In the genomic region with DNA sequence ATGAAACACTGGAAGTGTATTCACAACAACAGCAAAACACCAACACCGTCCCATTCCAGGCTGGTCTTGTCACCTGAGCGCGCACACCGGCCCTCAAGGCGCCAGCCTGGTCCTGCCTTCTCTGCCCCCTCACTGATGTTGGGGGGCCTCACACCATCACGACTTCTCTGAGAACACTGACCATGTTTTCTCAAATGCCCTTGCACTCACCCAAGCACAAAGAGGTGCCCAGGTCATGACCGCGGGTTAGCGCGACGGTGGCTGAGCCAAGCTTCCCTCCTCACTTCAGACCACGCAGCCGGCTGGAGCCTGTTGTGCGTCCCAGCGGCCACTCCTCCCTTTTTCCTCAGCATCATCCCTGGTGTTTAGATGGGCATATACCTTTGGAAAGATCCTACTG, we compare ENCODE assay signal across 26 cellular contexts.
"Had no signal": no experiment of that assay in that cellular context is flagged by ENCODE, and none has a peak within 500 bp of the region (broad histone marks: within the 10 kb centered on the region; RNA-seq: fewer than 3 reads in every experiment).

No MANE protein-coding gene starts in this region.

- ATAC-seq: activated T-cell treated with anti-CD3 and anti-CD28 coated beads, Interleukin-2, amount 50 U/mL, for 72 hours; Right ventricle myocardium inferior; T-cell had no signal

- H3K4me2 ChIP-seq: KMS-11 had no signal

- H3K4me1 Mint-ChIP-seq: activated CD4-positive, alpha-beta T cell treated with anti-CD3 and anti-CD28 coated beads, Interleukin-2, amount 10 ng/mL, durations not matched to agents 7 days and 5 days; T-cell had no signal

- H3K4me3 Mint-ChIP-seq: activated CD4-positive, alpha-beta memory T cell treated with anti-CD3 and anti-CD28 coated beads for 36 hours; activated CD4-positive, alpha-beta T cell treated with anti-CD3 and anti-CD28 coated beads, Interleukin-2, amount 10 ng/mL, durations not matched to agents 7 days and 5 days; activated naive CD8-positive, alpha-beta T cell; activated T-cell treated with anti-CD3 and anti-CD28 coated beads, Interleukin-2, amount 50 U/mL, for 72 hours; brain; T-cell had no signal

- H3K27ac Mint-ChIP-seq: activated CD4-positive, alpha-beta memory T cell treated with anti-CD3 and anti-CD28 coated beads for 36 hours; activated CD4-positive, alpha-beta T cell treated with anti-CD3 and anti-CD28 coated beads, Interleukin-2, amount 10 ng/mL, durations not matched to agents 7 days and 5 days; activated naive CD8-positive, alpha-beta T cell; activated T-cell treated with anti-CD3 and anti-CD28 coated beads, Interleukin-2, amount 50 U/mL, for 72 hours; activated T-helper 2 cell treated with anti-CD3 and anti-CD28 coated beads, Interferon-gamma antibody, Interleukin-2, Interleukin-4, amounts not matched to agents 10 μg/mL and 5 μg/mL and 100 μg/mL, durations not matched to agents 14 hours and 24 hours and 36 hours; brain; T-cell had no signal

- H3K9me3 Mint-ChIP-seq: activated CD4-positive, alpha-beta memory T cell treated with anti-CD3 and anti-CD28 coated beads for 36 hours; activated CD4-positive, alpha-beta T cell treated with anti-CD3 and anti-CD28 coated beads, Interleukin-2, amount 10 ng/mL, durations not matched to agents 7 days and 5 days; activated T-cell treated with anti-CD3 and anti-CD28 coated beads, Interleukin-2, amount 50 U/mL, for 72 hours; activated T-helper 2 cell treated with anti-CD3 and anti-CD28 coated beads, Interferon-gamma antibody, Interleukin-2, Interleukin-4, amounts not matched to agents 10 μg/mL and 5 μg/mL and 100 μg/mL, durations not matched to agents 14 hours and 24 hours and 36 hours; T-cell had no signal

- H3K9ac ChIP-seq: KMS-11 had no signal

- H3K27ac ChIP-seq: KMS-11, SK-N-MC, VCaP had no signal

- H3K36me3 Mint-ChIP-seq: activated CD4-positive, alpha-beta memory T cell treated with anti-CD3 and anti-CD28 coated beads for 36 hours; activated naive CD8-positive, alpha-beta T cell; brain; T-cell had no signal

- H3K27me3 Mint-ChIP-seq: activated CD4-positive, alpha-beta T cell treated with anti-CD3 and anti-CD28 coated beads, Interleukin-2, amount 10 ng/mL, durations not matched to agents 7 days and 5 days had no signal

- DNase-seq: activated CD4-positive, alpha-beta memory T cell treated with anti-CD3 and anti-CD28 coated beads for 36 hours; activated CD4-positive, alpha-beta T cell treated with anti-CD3 and anti-CD28 coated beads, Interleukin-2, amount 10 ng/mL, durations not matched to agents 7 days and 5 days; activated CD4-positive, CD25-positive, alpha-beta regulatory T cell; activated CD8-positive, alpha-beta memory T cell treated with anti-CD3 and anti-CD28 coated beads for 24 hours; activated naive CD4-positive, alpha-beta T cell; activated T-cell treated with anti-CD3 and anti-CD28 coated beads, Interleukin-2, amount 50 U/mL, for 72 hours; NCI-H1092; NCI-H1417 treated with DMSO at 0.1 percent for 48 hours; NCI-H1694; NCI-H2029; NCI-H2107; NCI-H2171 treated with DMSO at 0.1 percent for 48 hours; NCI-H226; NCI-H510A; NCI-H526 treated with DMSO at 0.1 percent for 48 hours; T-cell; T-helper 2 cell; T1000 had no signal

- H3K4me3 ChIP-seq: SK-N-MC had no signal

- FAIRE-seq: astrocyte had no signal
